13 cellular contexts compared by ENCODE assay signal in genomic region chr5:143677403-143677802, GRCh38.
DNase-seq lines count a peak whose midpoint lies in the region; ATAC-seq and TF ChIP-seq lines count a peak whose summit lies in the region.
"Had no signal": no experiment of that assay in that cellular context is flagged by ENCODE, and none has a peak within 500 bp of the region (broad histone marks: within the 10 kb centered on the region; RNA-seq: fewer than 3 reads in every experiment).

No MANE protein-coding gene starts in this region.

- H4K91ac ChIP-seq in trophoblast cell (ENCODE audit: low read depth, low read length) = no peak overlapping the region

- H4K12ac ChIP-seq in trophoblast cell (ENCODE audit: low read depth, low read length) = no peak overlapping the region

- no peaks in the 10 kb centered on the region for H3K36me3 ChIP-seq in trophoblast cell (ENCODE audit: control insufficient read depth in 1 of 2, insufficient read depth in 2 of 2, low read length in 2 of 2)
- H3K36me3 ChIP-seq: HAP-1 had no signal

- H3K4me2 ChIP-seq in trophoblast cell (ENCODE audit: low read length) = no peak overlapping the region

- H3K14ac ChIP-seq in trophoblast cell (ENCODE audit: low read length) = no peak overlapping the region

- H2AFZ ChIP-seq in trophoblast cell (ENCODE audit: insufficient read depth, low read length, poor library complexity) = no peak overlapping the region
- H2AFZ ChIP-seq: GM23248 had no signal

- no peak overlapping the region for H3K23ac ChIP-seq in trophoblast cell (ENCODE audit: low read length)

- H2AK5ac ChIP-seq in trophoblast cell (ENCODE audit: low read length) = no peak overlapping the region

- no peak for TF ChIP-seq EP300 in Ishikawa (IDR thresholded peaks at IDR 0.05; ENCODE audit: borderline replicate concordance)

- no peak overlapping the region for H2BK120ac ChIP-seq in trophoblast cell (ENCODE audit: insufficient read depth, low read length, poor library complexity)

- WGBS in trophoblast cell (ENCODE audit: extremely low coverage, insufficient coverage, insufficient read length) = no CpG with 5 or more reads among the region's 6 CpGs

- no peak overlapping the region for H2BK12ac ChIP-seq in trophoblast cell (ENCODE audit: low read length)

- H3K79me1 ChIP-seq in trophoblast cell (ENCODE audit: low read length) = no peaks in the 10 kb centered on the region

- DNase-seq in iPS-NIHi11 (ENCODE audit: low spot score) = peak; percentile 13
- DNase-seq in trophoblast cell = peak; percentile 21 to 45
- no peak for DNase-seq in stimulated activated CD4-positive, alpha-beta T cell treated with anti-CD3 and anti-CD28 coated beads, Interleukin-12 subunit alpha, Interleukin-12 subunit beta, amount 100 ng/mL, for 4 hours
- no peak for DNase-seq in substantia nigra (lab: John Stamatoyannopoulos, UW)
- DNase-seq: AML-193; Caco-2; CD4-positive, alpha-beta T cell; GM23248; IMR-90 had no signal

- H3K4ac ChIP-seq in trophoblast cell (ENCODE audit: low read depth, low read length) = no peak overlapping the region

- H3K4me3 ChIP-seq in trophoblast cell (ENCODE audit: low read depth, low read length) = no peak overlapping the region
- H3K4me3 ChIP-seq: GM23248, HAP-1 had no signal

- H3K9me3 ChIP-seq in trophoblast cell (ENCODE audit: insufficient read depth, low read depth, low read length) = no peaks in the 10 kb centered on the region
- H3K9me3 ChIP-seq: Caco-2, HAP-1 had no signal

- no peak overlapping the region for H2BK5ac ChIP-seq in trophoblast cell (ENCODE audit: low read depth, low read length, poor library complexity)

- no peak overlapping the region for H4K8ac ChIP-seq in trophoblast cell (ENCODE audit: low read depth, low read length)

- H3K27ac ChIP-seq in trophoblast cell (ENCODE audit: low read depth, low read length) (no peak overlapping the region), substantia nigra (ENCODE audit: low read depth, low read length, poor library complexity, severe bottlenecking) (no peak overlapping the region)
- H3K27ac ChIP-seq: C4-2B, GM23248 had no signal

- H3K79me2 ChIP-seq in trophoblast cell (ENCODE audit: control insufficient read depth, insufficient read depth, low read length, poor library complexity) = no peaks in the 10 kb centered on the region

- no peak overlapping the region for H3K9ac ChIP-seq in trophoblast cell (ENCODE audit: low read length)
- H3K9ac ChIP-seq: GM23248 had no signal

- no peak for ATAC-seq in HG02623 (IDR thresholded peaks at IDR 0.05; ENCODE audit: unreplicated experiment)

- no peak overlapping the region for H3K18ac ChIP-seq in trophoblast cell (ENCODE audit: low read length)

- peaks cover 0 to 3% of the 10 kb centered on the region in 2 experiments for H3K4me1 ChIP-seq in trophoblast cell (ENCODE audit: control insufficient read depth in 1 of 2, insufficient read depth in 2 of 2, low read length in 2 of 2)
- H3K4me1 ChIP-seq: HAP-1 had no signal

- TF ChIP-seq RAD21 in Ishikawa (IDR thresholded peaks at IDR 0.05; ENCODE audit: low read depth) = no peak

- no peaks in the 10 kb centered on the region for H3K27me3 ChIP-seq in trophoblast cell (ENCODE audit: insufficient read depth, low read length)

TF ChIP-seq in Ishikawa, 13 proteins besides CTCF, POLR2A, EP300 and RAD21:
- TF ChIP-seq TEAD4 (IDR thresholded peaks at IDR 0.05) = peak; percentile 76; the same call in 1 of the 2 replicates
- no peak for TF ChIP-seq FOXM1 (IDR thresholded peaks at IDR 0.05; ENCODE audit: borderline replicate concordance, low read depth)
- TF ChIP-seq MAX (IDR thresholded peaks at IDR 0.05) = peak; percentile 45; the same call in 1 of the 2 replicates
- no peak for TF ChIP-seq ZBTB7A (IDR thresholded peaks at IDR 0.05; ENCODE audit: low read depth)

Comparison
In these comparisons a context has a peak if more than half of its experiments do, and no peak if none do; other contexts are left out.
1. DNase-seq: peak in iPS-NIHi11 (single experiment) and trophoblast cell (2 of 2); none in stimulated activated CD4-positive, alpha-beta T cell treated with anti-CD3 and anti-CD28 coated beads, Interleukin-12 subunit alpha, Interleukin-12 subunit beta, amount 100 ng/mL, for 4 hours (single experiment) and substantia nigra (0 of 49).